15 cellular contexts compared by ENCODE assay signal in the genomic region with DNA sequence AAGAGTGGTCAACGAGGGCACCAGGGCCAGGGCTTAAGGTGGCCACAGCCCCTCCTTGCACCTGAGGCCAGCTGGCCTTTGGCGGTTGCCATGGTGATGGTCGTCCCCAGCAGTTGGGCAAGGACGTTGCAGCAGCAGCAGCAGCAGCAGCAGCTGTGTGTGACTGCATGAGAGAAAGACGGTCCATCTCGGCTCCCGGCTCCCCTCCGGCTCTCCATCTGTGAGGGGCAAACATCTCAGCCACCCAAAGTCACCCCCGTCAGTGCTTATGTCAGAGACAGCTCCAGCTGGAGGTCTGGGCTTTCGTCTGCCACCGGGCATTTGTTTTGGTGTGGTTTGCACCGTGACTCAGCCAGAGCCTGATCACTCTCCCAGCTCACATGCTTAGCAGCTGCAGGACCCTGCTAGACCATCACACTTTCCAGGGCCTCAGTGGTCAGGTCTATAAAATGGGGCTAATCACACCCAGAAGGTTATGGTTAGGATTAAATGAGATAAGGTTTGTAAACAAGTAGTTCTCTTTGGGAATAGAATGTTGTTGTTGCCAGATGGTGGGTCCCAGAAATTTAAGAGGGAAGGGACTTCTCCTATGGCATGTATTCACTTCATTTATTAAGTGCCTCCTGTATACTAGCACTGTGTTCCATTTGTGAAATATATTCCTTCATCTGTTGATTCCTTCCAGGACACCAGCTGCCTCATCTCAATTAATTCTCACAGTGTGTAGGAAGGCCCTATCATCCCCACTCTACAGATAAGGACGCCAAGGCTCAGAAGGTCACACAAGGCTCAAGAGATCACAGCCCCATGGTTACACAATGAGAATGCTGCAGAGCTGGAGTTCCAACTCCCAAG.
DNase-seq lines count a peak whose midpoint lies in the region; ATAC-seq, FAIRE-seq and TF ChIP-seq lines count a peak whose summit lies in the region.
"Had no signal": no experiment of that assay in that cellular context is flagged by ENCODE, and none has a peak within 500 bp of the region (broad histone marks: within the 10 kb centered on the region; RNA-seq: fewer than 3 reads in every experiment).

No MANE protein-coding gene starts in this region.

- no peak for TF ChIP-seq EP300 in K562 (IDR thresholded peaks at IDR 0.05; ENCODE audit: low read length)

- in situ Hi-C loops in K562 (cut with MboI) (no loop called here), KBM-7 (cut with MboI; ENCODE audit: low pct_unique_long_range_greater_than_20kb, low sequenced_read_pairs) (no loop called here)

- H2AFZ ChIP-seq in K562 (ENCODE audit: low read depth, low read length), result no peak overlapping the region

- H3K9ac ChIP-seq in K562 (ENCODE audit: insufficient read depth in 1 of 2, low read depth in 2 of 2, low read length in 2 of 2), result no peak overlapping the region; a peak in 1 of 4 replicates

- H3K27ac ChIP-seq in K562 (ENCODE audit: extremely low read depth, low read depth, low read length), result no peak overlapping the region
- H3K27ac ChIP-seq: pancreas, suprapubic skin had no signal

- no peaks in the 10 kb centered on the region for H3K79me2 ChIP-seq in K562 (ENCODE audit: control insufficient read depth, insufficient read depth, low read length)

- FAIRE-seq in K562 (lab: Jason Lieb, UNC), result peak; percentile 54
- FAIRE-seq: bronchial epithelial cell, frontal cortex, pancreas had no signal

- no peaks in the 10 kb centered on the region; the same call in 1 of the 2 replicates for H4K20me1 ChIP-seq in K562 (replicated peaks; ENCODE audit: control insufficient read depth, insufficient read depth, low read length)

- BruUV-seq in K562 (replicated peaks; lab: Mats Ljungman, UMichigan), result no TSS peak

- POLR2A ChIA-PET in K562 (lab: Yijun Ruan, JAX), result interaction anchor here (0.6 to 1.3 kb wide), 7 partner anchors 10 to 245 kb away, joined by 3 to 5 read pairs (median 3); no protein-coding TSS in a partner anchor

- TF ChIP-seq RAD21 in K562 (CRISPR knock-in tag; conservative IDR thresholded peaks at IDR 0.05 in 1 of 2, IDR thresholded peaks at IDR 0.05 in 1 of 2), result no peak

- no peaks in the 10 kb centered on the region for H3K36me3 ChIP-seq in K562 (ENCODE audit: control insufficient read depth, insufficient read depth, low read length)
- H3K36me3 ChIP-seq: pancreas, suprapubic skin had no signal

- DNase-seq in A172 (ENCODE audit: low spot score) (peak; percentile 6), H4 (ENCODE audit: low spot score) (peak; percentile 38), NCI-H2227 treated with DMSO at 0.1 percent for 48 hours (lab: John Stamatoyannopoulos, UW) (peak; percentile 23), K562 (ENCODE audit: extremely low read depth in 1 of 4, low spot score in 3 of 4) (peak in 1 of 4 experiments; percentile 25), KBM-7 (no peak), Ammon's horn (ENCODE audit: low spot score) (no peak)
- DNase-seq in stimulated activated naive CD8-positive, alpha-beta T cell treated with anti-CD3 and anti-CD28 coated beads, Interleukin-15, Interleukin-2, amounts not matched to agents 100 U/mL and 50 U/mL, for 24 hours, result no peak
- DNase-seq: activated B cell treated with CpG ODN at 0.5 μM for 24 hours; effector memory CD4-positive, alpha-beta T cell; pancreas; stimulated activated CD4-positive, alpha-beta T cell treated with anti-CD3 and anti-CD28 coated beads, Interleukin-15, amount 100 ng/mL, for 24 hours had no signal

- 19% methylated on average over 13 of the region's 13 CpGs for WGBS in K562 (ENCODE audit: insufficient coverage, low coverage, missing lambda C conversion rate)

- no peaks in the 10 kb centered on the region for H3K9me1 ChIP-seq in K562 (ENCODE audit: control insufficient read depth, insufficient read depth, low read length)

- H3K4me3 ChIP-seq in K562, result no peak overlapping the region
- H3K4me3 ChIP-seq: pancreas, suprapubic skin had no signal

- CTCF ChIA-PET in K562 (lab: Yijun Ruan, JAX; ENCODE audit: low intra/inter-chr PET ratio), result no interaction called here

- no peak for TF ChIP-seq POLR2A in K562 (conservative IDR thresholded peaks at IDR 0.05)

- intact Hi-C loops in K562 (cut with micrococcal nuclease), result no loop called here

- peaks cover 14 to 18% of the 10 kb centered on the region in 2 experiments for H3K4me1 ChIP-seq in K562 (replicated peaks in 1 of 2; ENCODE audit: control insufficient read depth in 2 of 2, insufficient read depth in 2 of 2, low read length in 2 of 2)
- H3K4me1 ChIP-seq: pancreas, suprapubic skin had no signal

- peaks cover 2 to 15% of the 10 kb centered on the region in 2 experiments; a peak in 2 of 5 replicates for H3K27me3 ChIP-seq in K562 (ENCODE audit: control insufficient read depth in 2 of 2, insufficient read depth in 2 of 2, low read length in 2 of 2)

- 0 out of 3 replicates have a peak, but pooled peaks have one; percentile 29 for ATAC-seq in K562
- no peak for ATAC-seq in GM18870 (IDR thresholded peaks at IDR 0.05; ENCODE audit: unreplicated experiment)
- ATAC-seq in stimulated activated naive CD8-positive, alpha-beta T cell treated with anti-CD3 and anti-CD28 coated beads, Interleukin-15, Interleukin-2, amounts not matched to agents 100 U/mL and 50 U/mL, for 24 hours, result no peak
- ATAC-seq: pancreas had no signal

- 0 out of 2 replicates have a peak overlapping the region, but pooled peaks have one; percentile 29 for H3K4me2 ChIP-seq in K562 (ENCODE audit: insufficient read depth, low read length)

- no peak for TF ChIP-seq CTCF in K562 (IDR thresholded peaks at IDR 0.05 in 2 of 3, conservative IDR thresholded peaks at IDR 0.05 in 1 of 3; ENCODE audit: insufficient read depth in 2 of 3, low read depth in 1 of 3, low read length in 3 of 3)

- H3K9me3 ChIP-seq in K562 (replicated peaks; ENCODE audit: control insufficient read depth, insufficient read depth, low read depth, low read length), result no peaks in the 10 kb centered on the region
- H3K9me3 ChIP-seq: pancreas had no signal

TF ChIP-seq in K562, 482 proteins besides CTCF, POLR2A, EP300 and RAD21 (continues in another document):
- TF ChIP-seq PYGO2 (tag; IDR thresholded peaks at IDR 0.05), result no peak
- TF ChIP-seq RBBP5 (IDR thresholded peaks at IDR 0.05; ENCODE audit: borderline replicate concordance, insufficient read depth, low read length, poor library complexity, severe bottlenecking), result peak; percentile 20
- TF ChIP-seq NR4A1 (CRISPR knock-in tag; IDR thresholded peaks at IDR 0.05), result no peak
- no peak for TF ChIP-seq NR4A1 (tag; IDR thresholded peaks at IDR 0.05)
- TF ChIP-seq PML (IDR thresholded peaks at IDR 0.05; ENCODE audit: low read length), result no peak
- TF ChIP-seq ERF (CRISPR knock-in tag; IDR thresholded peaks at IDR 0.05), result no peak
- no peak for TF ChIP-seq PTBP1 (IDR thresholded peaks at IDR 0.05; ENCODE audit: low read depth, low read length)
- no peak for TF ChIP-seq ZNF354B (CRISPR knock-in tag; IDR thresholded peaks at IDR 0.05)
- peak; percentile 56 to 67 for TF ChIP-seq KDM1A (IDR thresholded peaks at IDR 0.05)
- peak; percentile 57; the same call in 1 of the 2 replicates for TF ChIP-seq TFAP4 (CRISPR knock-in tag; IDR thresholded peaks at IDR 0.05; ENCODE audit: borderline replicate concordance)
- peak; percentile 86 for TF ChIP-seq RBM25 (IDR thresholded peaks at IDR 0.05; ENCODE audit: low read depth, low read length, severe bottlenecking)
- no peak for TF ChIP-seq ZNF277 (CRISPR knock-in tag; IDR thresholded peaks at IDR 0.05; ENCODE audit: borderline replicate concordance)
- TF ChIP-seq ZKSCAN8 (CRISPR knock-in tag; IDR thresholded peaks at IDR 0.05), result peak; percentile 86
- TF ChIP-seq KAT2B (IDR thresholded peaks at IDR 0.05; ENCODE audit: low read depth, low read length), result no peak
- TF ChIP-seq ADNP (tag; IDR thresholded peaks at IDR 0.05), result peak; percentile 80
- no peak for TF ChIP-seq FUS (optimal IDR thresholded peaks at IDR 0.05; ENCODE audit: low read depth, low read length)
- TF ChIP-seq, protein P1, sequence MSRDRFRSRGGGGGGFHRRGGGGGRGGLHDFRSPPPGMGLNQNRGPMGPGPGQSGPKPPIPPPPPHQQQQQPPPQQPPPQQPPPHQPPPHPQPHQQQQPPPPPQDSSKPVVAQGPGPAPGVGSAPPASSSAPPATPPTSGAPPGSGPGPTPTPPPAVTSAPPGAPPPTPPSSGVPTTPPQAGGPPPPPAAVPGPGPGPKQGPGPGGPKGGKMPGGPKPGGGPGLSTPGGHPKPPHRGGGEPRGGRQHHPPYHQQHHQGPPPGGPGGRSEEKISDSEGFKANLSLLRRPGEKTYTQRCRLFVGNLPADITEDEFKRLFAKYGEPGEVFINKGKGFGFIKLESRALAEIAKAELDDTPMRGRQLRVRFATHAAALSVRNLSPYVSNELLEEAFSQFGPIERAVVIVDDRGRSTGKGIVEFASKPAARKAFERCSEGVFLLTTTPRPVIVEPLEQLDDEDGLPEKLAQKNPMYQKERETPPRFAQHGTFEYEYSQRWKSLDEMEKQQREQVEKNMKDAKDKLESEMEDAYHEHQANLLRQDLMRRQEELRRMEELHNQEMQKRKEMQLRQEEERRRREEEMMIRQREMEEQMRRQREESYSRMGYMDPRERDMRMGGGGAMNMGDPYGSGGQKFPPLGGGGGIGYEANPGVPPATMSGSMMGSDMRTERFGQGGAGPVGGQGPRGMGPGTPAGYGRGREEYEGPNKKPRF (IDR thresholded peaks at IDR 0.05; ENCODE audit: low read depth, low read length), result no peak
- no peak for TF ChIP-seq BRF1 (IDR thresholded peaks at IDR 0.05; ENCODE audit: borderline replicate concordance, extremely low read depth, insufficient read length)
- peak; percentile 99 for TF ChIP-seq ESRRA (IDR thresholded peaks at IDR 0.05; ENCODE audit: borderline replicate concordance, low read depth)
- TF ChIP-seq KHSRP (IDR thresholded peaks at IDR 0.05), result no peak
- TF ChIP-seq BCOR (IDR thresholded peaks at IDR 0.05), result peak; percentile 76

Comparison
In these comparisons a context has a peak if more than half of its experiments do, and no peak if none do; other contexts are left out.
1. DNase-seq: peak in A172 (single experiment), H4 (single experiment) and NCI-H2227 treated with DMSO at 0.1 percent for 48 hours (single experiment); none in KBM-7 (single experiment), Ammon's horn (single experiment) and stimulated activated naive CD8-positive, alpha-beta T cell treated with anti-CD3 and anti-CD28 coated beads, Interleukin-15, Interleukin-2, amounts not matched to agents 100 U/mL and 50 U/mL, for 24 hours (single experiment).